Comparison of ENCODE assay signal across 9 cellular contexts in genomic region chr7:131544449-131545425, GRCh38. TPM values are rescaled to one million over a fixed set of nuclear protein-coding genes. Genes with fewer than 3 reads are reported as not detected.
DNase-seq lines count a peak whose midpoint lies in the region; TF ChIP-seq lines count a peak whose summit lies in the region.
"Had no signal": no experiment of that assay in that cellular context is flagged by ENCODE, and none has a peak within 500 bp of the region (broad histone marks: within the 10 kb centered on the region; RNA-seq: fewer than 3 reads in every experiment).

No MANE protein-coding gene starts in this region.

- H3K4me3 ChIP-seq in epithelial cell of proximal tubule (ENCODE audit: low read depth, low read length) (no peak overlapping the region), retinal pigment epithelial cell (ENCODE audit: low read length) (no peak overlapping the region)
- H3K4me3 ChIP-seq: thoracic aorta had no signal

- DNase-seq in NCI-H2029 (lab: John Stamatoyannopoulos, UW) (peak; percentile 20), NCI-H2029 treated with DMSO at 0.1 percent for 48 hours (lab: John Stamatoyannopoulos, UW) (no peak), NCI-H2227 treated with DMSO at 0.1 percent for 48 hours (lab: John Stamatoyannopoulos, UW) (peak; percentile 47), epithelial cell of proximal tubule (ENCODE audit: low read depth) (no peak), retinal pigment epithelial cell (ENCODE audit: low read depth) (no peak), NOMO-1 treated with DMSO at 0.1 percent for 48 hours (lab: John Stamatoyannopoulos, UW; ENCODE audit: unreplicated experiment) (no peak)
- DNase-seq in stimulated activated CD4-positive, alpha-beta T cell treated with anti-CD3 and anti-CD28 coated beads, Interleukin-1b, Interleukin-23, amount 100 ng/mL, for 48 hours, result no peak
- DNase-seq in stimulated activated naive CD4-positive, alpha-beta T cell treated with Interleukin-2 at 50 U/mL for 16 hours (lab: John Stamatoyannopoulos, UW), result no peak

- TF ChIP-seq CTCF in epithelial cell of proximal tubule (conservative IDR thresholded peaks at IDR 0.05; ENCODE audit: low read depth, low read length), result peak; percentile 33
- TF ChIP-seq CTCF in retinal pigment epithelial cell (conservative IDR thresholded peaks at IDR 0.05; ENCODE audit: low read depth, low read length), result peak; percentile 42

RNA-seq across cellular contexts. Expression of gene PODXL, which starts 11.7 kb away (rescaled TPM):
- total RNA-seq in epithelial cell of proximal tubule, result 11.4 and 26.3 TPM in 2 replicates

Comparison
In these comparisons a context has a peak if more than half of its experiments do, and no peak if none do; other contexts are left out.
1. DNase-seq: peak in NCI-H2029 (single experiment) and NCI-H2227 treated with DMSO at 0.1 percent for 48 hours (single experiment); none in NCI-H2029 treated with DMSO at 0.1 percent for 48 hours (single experiment), epithelial cell of proximal tubule (single experiment), retinal pigment epithelial cell (single experiment), stimulated activated CD4-positive, alpha-beta T cell treated with anti-CD3 and anti-CD28 coated beads, Interleukin-1b, Interleukin-23, amount 100 ng/mL, for 48 hours (single experiment), NOMO-1 treated with DMSO at 0.1 percent for 48 hours (single experiment) and stimulated activated naive CD4-positive, alpha-beta T cell treated with Interleukin-2 at 50 U/mL for 16 hours (single experiment).